Comparison of ENCODE assay signal across 8 cellular contexts in the genomic region with DNA sequence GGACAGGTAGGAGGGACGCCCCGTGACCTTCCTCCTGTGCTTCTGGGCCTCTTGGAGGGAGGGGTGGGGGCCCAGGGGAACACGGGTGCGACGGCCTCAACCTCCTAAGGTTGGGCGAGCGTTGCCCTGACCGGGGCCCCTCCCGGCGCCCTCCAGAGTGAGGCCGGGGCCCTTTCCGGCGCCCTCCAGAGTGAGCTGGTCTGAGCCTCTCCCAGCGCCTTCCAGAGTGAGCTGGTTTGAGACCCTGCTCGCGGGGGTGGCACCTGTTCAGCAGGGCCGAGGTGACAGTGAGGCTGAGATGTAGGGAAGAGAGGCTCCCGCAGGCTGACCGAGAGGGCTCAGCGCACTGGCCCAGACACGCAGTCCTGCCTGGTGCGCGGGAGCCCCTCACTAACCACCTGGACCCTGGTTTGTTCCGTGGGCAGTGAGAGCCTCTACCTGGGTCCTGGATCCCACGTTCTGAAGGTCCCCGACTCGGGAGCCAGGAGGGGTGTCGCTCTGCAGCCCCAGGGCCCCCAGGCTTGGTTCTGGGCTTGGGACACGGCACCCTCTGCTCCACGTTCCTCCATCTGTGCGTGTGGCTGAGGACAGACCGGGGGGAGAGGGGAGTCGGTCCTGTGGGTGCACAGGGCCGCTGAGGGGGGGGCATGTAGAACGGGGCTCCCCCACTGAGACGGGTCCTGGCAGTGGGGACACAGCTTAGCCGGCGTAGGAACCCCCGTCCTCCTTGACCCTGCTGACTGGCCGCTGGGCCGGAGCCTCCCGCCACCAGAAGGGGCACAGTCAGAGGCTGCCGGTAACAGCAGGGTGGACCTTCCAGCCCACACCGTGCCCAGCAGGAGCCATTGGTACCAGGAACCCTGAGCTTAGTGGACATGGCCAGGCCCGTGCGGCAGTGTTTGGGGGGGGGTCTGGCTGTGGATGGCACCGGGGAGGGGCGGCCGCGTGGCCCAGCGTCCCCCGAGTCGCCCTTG. TPM values are rescaled to one million over a fixed set of nuclear protein-coding genes. Genes with fewer than 3 reads are reported as not detected.
DNase-seq lines count a peak whose midpoint lies in the region; ATAC-seq and TF ChIP-seq lines count a peak whose summit lies in the region.

No MANE protein-coding gene starts in this region.

- H3K36me3 ChIP-seq in colonic mucosa (no peaks in the 10 kb centered on the region), mucosa of stomach (ENCODE audit: control insufficient read depth, insufficient read depth, low read length) (no peaks in the 10 kb centered on the region), vagina (peaks cover 0 to 24% of the 10 kb centered on the region in 2 donors)
- H3K36me3 ChIP-seq in effector memory CD4-positive, alpha-beta T cell (ENCODE audit: control insufficient read depth, insufficient read depth, low read length): no peaks in the 10 kb centered on the region

- no peak overlapping the region for H3K27ac Mint-ChIP-seq in natural killer cell treated with Interleukin-12 subunit alpha and Interleukin-12 subunit beta and Interleukin-15 and Interleukin-18, amount 100 ng/mL, for 72 hours
- H3K27ac Mint-ChIP-seq in natural killer cell: no peak overlapping the region

- H3K9me3 ChIP-seq in colonic mucosa (no peaks in the 10 kb centered on the region), mucosa of stomach (ENCODE audit: control insufficient read depth, low read length) (no peaks in the 10 kb centered on the region), vagina (no peaks in the 10 kb centered on the region)
- no peaks in the 10 kb centered on the region for H3K9me3 ChIP-seq in effector memory CD4-positive, alpha-beta T cell (ENCODE audit: control insufficient read depth, low read length)

- H3K27ac ChIP-seq in colonic mucosa (peak overlapping the region; percentile 77), vagina (peak overlapping the region; percentile 91)
- no peak overlapping the region for H3K27ac ChIP-seq in effector memory CD4-positive, alpha-beta T cell (ENCODE audit: insufficient read depth, low read length, poor library complexity, severe bottlenecking)

- H3K4me3 ChIP-seq in colonic mucosa (peak overlapping the region; percentile 69), mucosa of stomach (ENCODE audit: low read length) (no peak overlapping the region), vagina (peak overlapping the region; percentile 63 to 72)
- no peak overlapping the region for H3K4me3 ChIP-seq in effector memory CD4-positive, alpha-beta T cell (ENCODE audit: insufficient read depth, low read depth, low read length, poor library complexity, severe bottlenecking)

- DNase-seq in natural killer cell treated with Interleukin-12 subunit alpha and Interleukin-12 subunit beta and Interleukin-15 and Interleukin-18, amount 100 ng/mL, for 72 hours (ENCODE audit: low spot score): peak; percentile 56
- DNase-seq in natural killer cell (no peak), colonic mucosa (no peak), vagina (ENCODE audit: extremely low spot score in 2 of 2) (no peak), NCI-H1930 (lab: John Stamatoyannopoulos, UW) (no peak)
- no peak for DNase-seq in effector memory CD4-positive, alpha-beta T cell

- H3K4me3 Mint-ChIP-seq in natural killer cell treated with Interleukin-12 subunit alpha and Interleukin-12 subunit beta and Interleukin-15 and Interleukin-18, amount 100 ng/mL, for 72 hours: no peak overlapping the region
- no peak overlapping the region for H3K4me3 Mint-ChIP-seq in natural killer cell

- H3K9ac ChIP-seq in colonic mucosa (ENCODE audit: low read depth in 2 of 2, low read length in 2 of 2): peak overlapping the region; percentile 21 to 78
- H3K9ac ChIP-seq in mucosa of stomach (ENCODE audit: low read length): peak overlapping the region; percentile 29

- peaks cover 6% of the 10 kb centered on the region for H3K9me3 Mint-ChIP-seq in natural killer cell treated with Interleukin-12 subunit alpha and Interleukin-12 subunit beta and Interleukin-15 and Interleukin-18, amount 100 ng/mL, for 72 hours
- H3K9me3 Mint-ChIP-seq in natural killer cell: peaks cover 5 to 6% of the 10 kb centered on the region in 2 donors

- peaks cover 19% of the 10 kb centered on the region for H3K27me3 ChIP-seq in colonic mucosa
- peaks cover 27% of the 10 kb centered on the region for H3K27me3 ChIP-seq in mucosa of stomach (ENCODE audit: control insufficient read depth, insufficient read depth, low read length)
- no peaks in the 10 kb centered on the region for H3K27me3 ChIP-seq in vagina
- no peaks in the 10 kb centered on the region for H3K27me3 ChIP-seq in effector memory CD4-positive, alpha-beta T cell (replicated peaks; ENCODE audit: control insufficient read depth, insufficient read depth, low read length, poor library complexity, severe bottlenecking)

- H3K4me1 Mint-ChIP-seq in natural killer cell treated with Interleukin-12 subunit alpha and Interleukin-12 subunit beta and Interleukin-15 and Interleukin-18, amount 100 ng/mL, for 72 hours (ENCODE audit: low read depth in 2 of 2): peaks cover 5 to 6% of the 10 kb centered on the region in 2 donors
- H3K4me1 Mint-ChIP-seq in natural killer cell: peaks cover 0 to 9% of the 10 kb centered on the region in 2 donors

- intact Hi-C loops in natural killer cell (cut with micrococcal nuclease): no loop called here
- intact Hi-C loops in colonic mucosa (cut with DNase I): loop anchor here (5.0 kb wide), 1 partner anchor 114 kb away; the partner anchor contains the start of gene COL6A2
- intact Hi-C loops in vagina (cut with DNase I): no loop called here

- no peak for ATAC-seq in natural killer cell treated with Interleukin-12 subunit alpha and Interleukin-12 subunit beta and Interleukin-15 and Interleukin-18, amount 100 ng/mL, for 72 hours
- no peak for ATAC-seq in natural killer cell
- no peak for ATAC-seq in GM21717 (IDR thresholded peaks at IDR 0.05; ENCODE audit: unreplicated experiment)

- TF ChIP-seq CTCF in natural killer cell (IDR thresholded peaks at IDR 0.05): no peak
- TF ChIP-seq CTCF in colonic mucosa (IDR thresholded peaks at IDR 0.05): no peak
- no peak for TF ChIP-seq CTCF in vagina (IDR thresholded peaks at IDR 0.05)

- peaks cover 8 to 16% of the 10 kb centered on the region in 2 donors for H3K27me3 Mint-ChIP-seq in natural killer cell treated with Interleukin-12 subunit alpha and Interleukin-12 subunit beta and Interleukin-15 and Interleukin-18, amount 100 ng/mL, for 72 hours
- peaks cover 0 to 15% of the 10 kb centered on the region in 2 donors for H3K27me3 Mint-ChIP-seq in natural killer cell (ENCODE audit: low read depth in 2 of 2)

- no peaks in the 10 kb centered on the region for H3K4me1 ChIP-seq in colonic mucosa
- peaks cover 16% of the 10 kb centered on the region for H3K4me1 ChIP-seq in mucosa of stomach (ENCODE audit: control insufficient read depth, insufficient read depth, low read length)
- H3K4me1 ChIP-seq in vagina: peaks cover 37% of the 10 kb centered on the region
- H3K4me1 ChIP-seq in effector memory CD4-positive, alpha-beta T cell (ENCODE audit: control insufficient read depth, insufficient read depth, low read length, poor library complexity, severe bottlenecking): peaks cover 18% of the 10 kb centered on the region

- TF ChIP-seq POLR2A in vagina (IDR thresholded peaks at IDR 0.05): no peak

- no peaks in the 10 kb centered on the region for H3K36me3 Mint-ChIP-seq in natural killer cell treated with Interleukin-12 subunit alpha and Interleukin-12 subunit beta and Interleukin-15 and Interleukin-18, amount 100 ng/mL, for 72 hours
- no peaks in the 10 kb centered on the region for H3K36me3 Mint-ChIP-seq in natural killer cell

RNA-seq across cellular contexts. Expression of gene COL6A1, which starts 1.5 kb away (rescaled TPM):
- not detected for total RNA-seq in natural killer cell treated with Interleukin-12 subunit alpha and Interleukin-12 subunit beta and Interleukin-15 and Interleukin-18, amount 100 ng/mL, for 72 hours
- total RNA-seq in natural killer cell (1 to 10 TPM; 1.0 to 5.2 (median 2.5) TPM), colonic mucosa (100 to 1,000 TPM in 1 of 2 donors, 10 to 100 TPM in 1; 39.8 to 131 TPM), vagina (520 TPM)

Comparison
In these comparisons a context has a peak if more than half of its experiments do, and no peak if none do; other contexts are left out.
1. H3K4me3 ChIP-seq: peak in colonic mucosa (single experiment) and vagina (2 of 2); none in mucosa of stomach (single experiment) and effector memory CD4-positive, alpha-beta T cell (single experiment).
2. RNA of gene COL6A1, which starts 1.5 kb away (total RNA-seq): 520 TPM in vagina (single experiment) and 39.8 to 131 TPM in colonic mucosa; 1.0 to 5.2 TPM in natural killer cell and not detected in natural killer cell treated with Interleukin-12 subunit alpha and Interleukin-12 subunit beta and Interleukin-15 and Interleukin-18, amount 100 ng/mL, for 72 hours; every median in the first group is over 4 times any median in the second.